In the genomic region with DNA sequence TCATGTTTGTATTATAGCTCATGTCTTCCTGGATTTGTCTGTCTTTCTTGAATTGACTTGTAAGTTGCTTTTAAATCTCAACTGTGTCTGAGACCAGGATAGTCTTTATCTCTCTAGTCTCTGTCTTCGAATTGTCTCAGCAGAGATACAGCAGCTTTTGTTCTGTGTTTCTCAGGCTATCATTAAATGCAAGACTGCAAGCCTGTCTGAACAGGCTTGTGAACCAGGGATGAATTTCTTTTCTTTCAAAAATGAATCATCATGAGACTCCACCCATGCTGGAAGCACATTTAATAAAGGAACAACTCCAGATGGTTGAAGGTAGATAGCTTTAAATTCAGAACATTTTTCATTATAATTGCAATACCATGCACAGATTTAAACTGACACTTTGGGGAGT, we compare ENCODE assay signal across 21 cellular contexts.
"Had no signal": no experiment of that assay in that cellular context is flagged by ENCODE, and none has a peak within 500 bp of the region (broad histone marks: within the 10 kb centered on the region; RNA-seq: fewer than 3 reads in every experiment).

No MANE protein-coding gene starts in this region.

- DNase-seq: activated B cell treated with CpG ODN at 0.5 μM for 24 hours; activated CD4-positive, alpha-beta memory T cell treated with anti-CD3 and anti-CD28 coated beads, Interleukin-2, amount 10 ng/mL, durations not matched to agents 7 days and 5 days; activated CD4-positive, alpha-beta T cell treated with anti-CD3 and anti-CD28 coated beads for 48 hours; activated CD8-positive, alpha-beta memory T cell treated with anti-CD3 and anti-CD28 coated beads, Interleukin-2, amount 10 ng/mL, durations not matched to agents 7 days and 5 days; amniotic stem cell; dermis blood vessel endothelial cell; effector memory CD4-positive, alpha-beta T cell; foreskin fibroblast; lower lobe of right lung; natural killer cell; ovary; psoas muscle; right cardiac atrium; stimulated activated CD4-positive, alpha-beta T cell treated with anti-CD3 and anti-CD28 coated beads, Interleukin-4, amount 100 ng/mL, for 1 hour; stomach; testis had no signal

- H2AFZ ChIP-seq: hepatocyte had no signal

- H3K4me1 Mint-ChIP-seq: activated CD4-positive, alpha-beta memory T cell treated with anti-CD3 and anti-CD28 coated beads, Interleukin-2, amount 10 ng/mL, durations not matched to agents 7 days and 5 days; activated CD8-positive, alpha-beta memory T cell treated with anti-CD3 and anti-CD28 coated beads, Interleukin-2, amount 10 ng/mL, durations not matched to agents 7 days and 5 days; natural killer cell had no signal

- H3K27ac Mint-ChIP-seq: activated B cell treated with CpG ODN at 0.5 μM for 24 hours; activated CD4-positive, alpha-beta memory T cell treated with anti-CD3 and anti-CD28 coated beads, Interleukin-2, amount 10 ng/mL, durations not matched to agents 7 days and 5 days; activated CD8-positive, alpha-beta memory T cell treated with anti-CD3 and anti-CD28 coated beads, Interleukin-2, amount 10 ng/mL, durations not matched to agents 7 days and 5 days; activated naive CD8-positive, alpha-beta T cell; natural killer cell; T-helper 2 cell treated with Interferon-gamma antibody and Interleukin-4, amounts not matched to agents 5 μg/mL and 100 μg/mL, for 36 hours; type B pancreatic cell had no signal

- H3K9me3 ChIP-seq: lower lobe of right lung, ovary, psoas muscle, stomach, testis had no signal

- H3K4me1 ChIP-seq: lower lobe of right lung, psoas muscle, stomach had no signal

- H3K4me2 ChIP-seq: hepatocyte had no signal

- H3K27ac ChIP-seq: hepatocyte, lower lobe of right lung, ovary, psoas muscle, stomach, testis had no signal

- H3K36me3 ChIP-seq: lower lobe of right lung, ovary, stomach had no signal

- H3K4me3 ChIP-seq: hepatocyte, lower lobe of right lung, ovary, psoas muscle, skin epidermis, stomach, testis had no signal

- H3K27me3 ChIP-seq: hepatocyte, ovary, stomach, testis had no signal

- H3K9me3 Mint-ChIP-seq: activated B cell treated with CpG ODN at 0.5 μM for 24 hours; activated CD4-positive, alpha-beta memory T cell treated with anti-CD3 and anti-CD28 coated beads, Interleukin-2, amount 10 ng/mL, durations not matched to agents 7 days and 5 days; natural killer cell; T-helper 2 cell treated with Interferon-gamma antibody and Interleukin-4, amounts not matched to agents 5 μg/mL and 100 μg/mL, for 36 hours; type B pancreatic cell had no signal

- ATAC-seq: activated CD8-positive, alpha-beta memory T cell treated with anti-CD3 and anti-CD28 coated beads, Interleukin-2, amount 10 ng/mL, durations not matched to agents 7 days and 5 days; lower lobe of right lung; natural killer cell; psoas muscle; right cardiac atrium had no signal

- H3K79me2 ChIP-seq: hepatocyte had no signal

- H3K4me3 Mint-ChIP-seq: activated B cell treated with CpG ODN at 0.5 μM for 24 hours; activated CD4-positive, alpha-beta memory T cell treated with anti-CD3 and anti-CD28 coated beads, Interleukin-2, amount 10 ng/mL, durations not matched to agents 7 days and 5 days; activated CD8-positive, alpha-beta memory T cell treated with anti-CD3 and anti-CD28 coated beads, Interleukin-2, amount 10 ng/mL, durations not matched to agents 7 days and 5 days; activated naive CD8-positive, alpha-beta T cell; natural killer cell; T-helper 2 cell treated with Interferon-gamma antibody and Interleukin-4, amounts not matched to agents 5 μg/mL and 100 μg/mL, for 36 hours; type B pancreatic cell had no signal

- H3K36me3 Mint-ChIP-seq: activated CD8-positive, alpha-beta memory T cell treated with anti-CD3 and anti-CD28 coated beads, Interleukin-2, amount 10 ng/mL, durations not matched to agents 7 days and 5 days; activated naive CD8-positive, alpha-beta T cell; natural killer cell; type B pancreatic cell had no signal
